In the genomic region with DNA sequence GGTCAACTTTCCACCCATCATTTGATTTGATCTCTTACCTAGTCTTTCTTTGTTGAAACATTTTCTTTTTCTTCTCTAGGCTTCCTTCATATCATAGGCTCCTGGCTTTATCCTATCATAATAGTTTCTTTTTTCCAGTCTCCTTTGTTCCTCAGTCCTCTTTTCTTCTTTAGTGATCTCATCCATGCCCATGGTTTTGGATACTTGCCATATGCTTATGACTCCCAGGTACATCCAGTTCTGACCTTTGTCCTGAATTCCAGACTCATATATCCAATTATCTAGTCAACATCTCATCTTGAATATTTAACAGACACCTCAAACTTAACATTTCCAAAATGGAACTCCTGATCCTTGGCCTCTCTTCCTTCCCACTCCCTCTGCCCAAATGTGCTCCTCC, we compare ENCODE assay signal across 20 cellular contexts.
"Had no signal": no experiment of that assay in that cellular context is flagged by ENCODE, and none has a peak within 500 bp of the region (broad histone marks: within the 10 kb centered on the region; RNA-seq: fewer than 3 reads in every experiment).

No MANE protein-coding gene starts in this region.

- H3K4me1 Mint-ChIP-seq: endodermal cell, neural crest cell had no signal

- H3K36me3 ChIP-seq: cardiac muscle cell, right lobe of liver, suprapubic skin had no signal

- DNase-seq: activated B cell treated with CpG ODN at 0.5 μM for 24 hours; activated CD4-positive, alpha-beta T cell treated with anti-CD3 and anti-CD28 coated beads for 48 hours; activated naive CD4-positive, alpha-beta T cell treated with anti-CD3 and anti-CD28 coated beads for 36 hours; activated naive CD8-positive, alpha-beta T cell treated with anti-CD3 and anti-CD28 coated beads, Interleukin-2, amount 50 U/mL, for 24 hours; aorta; dorsolateral prefrontal cortex; endodermal cell; islet precursor cell; left ventricle myocardium superior; mesendoderm; psoas muscle; right lobe of liver; trophoblast cell had no signal

- H3K4me1 ChIP-seq: psoas muscle, right lobe of liver, suprapubic skin had no signal

- H3K79me2 ChIP-seq: hepatocyte had no signal

- H3K27ac ChIP-seq: cardiac muscle cell, dorsolateral prefrontal cortex, hepatocyte, psoas muscle, right lobe of liver, suprapubic skin had no signal

- H3K4me3 ChIP-seq: cardiac muscle cell, dorsolateral prefrontal cortex, hepatocyte, psoas muscle, right lobe of liver, suprapubic skin had no signal

- H2AFZ ChIP-seq: hepatocyte had no signal

- H3K9me3 ChIP-seq: psoas muscle, right lobe of liver had no signal

- H3K4me2 ChIP-seq: hepatocyte had no signal

- H3K4me3 Mint-ChIP-seq: activated B cell treated with CpG ODN at 0.5 μM for 24 hours; activated naive CD4-positive, alpha-beta T cell treated with anti-CD3 and anti-CD28 coated beads for 36 hours; activated naive CD8-positive, alpha-beta T cell treated with anti-CD3 and anti-CD28 coated beads, Interleukin-2, amount 50 U/mL, for 24 hours; endodermal cell; neural crest cell; stimulated activated naive CD8-positive, alpha-beta T cell treated with anti-CD3 and anti-CD28 coated beads, Interleukin-15, Interleukin-2, amounts not matched to agents 100 ng/mL and 50 ng/mL, for 24 hours had no signal

- H3K27me3 Mint-ChIP-seq: activated B cell treated with CpG ODN at 0.5 μM for 24 hours; activated naive CD8-positive, alpha-beta T cell treated with anti-CD3 and anti-CD28 coated beads, Interleukin-2, amount 50 U/mL, for 24 hours; stimulated activated naive CD8-positive, alpha-beta T cell treated with anti-CD3 and anti-CD28 coated beads, Interleukin-15, Interleukin-2, amounts not matched to agents 100 ng/mL and 50 ng/mL, for 24 hours had no signal

- H3K27ac Mint-ChIP-seq: activated B cell treated with CpG ODN at 0.5 μM for 24 hours; activated naive CD4-positive, alpha-beta T cell treated with anti-CD3 and anti-CD28 coated beads for 36 hours; activated naive CD8-positive, alpha-beta T cell treated with anti-CD3 and anti-CD28 coated beads, Interleukin-2, amount 50 U/mL, for 24 hours; activated T-helper 2 cell treated with anti-CD3 and anti-CD28 coated beads, Interferon-gamma antibody, Interleukin-2, Interleukin-4, amounts not matched to agents 10 μg/mL and 5 μg/mL and 100 μg/mL, durations not matched to agents 14 hours and 24 hours and 36 hours; endodermal cell; stimulated activated naive CD8-positive, alpha-beta T cell treated with anti-CD3 and anti-CD28 coated beads, Interleukin-15, Interleukin-2, amounts not matched to agents 100 ng/mL and 50 ng/mL, for 24 hours had no signal

- ATAC-seq: activated naive CD8-positive, alpha-beta T cell treated with anti-CD3 and anti-CD28 coated beads, Interleukin-2, amount 50 U/mL, for 24 hours; esophagus mucosa; left ventricle myocardium superior; psoas muscle had no signal

- H3K27me3 ChIP-seq: cardiac muscle cell, dorsolateral prefrontal cortex, hepatocyte, right lobe of liver, suprapubic skin had no signal
